8 cellular contexts compared by ENCODE assay signal in the genomic region with DNA sequence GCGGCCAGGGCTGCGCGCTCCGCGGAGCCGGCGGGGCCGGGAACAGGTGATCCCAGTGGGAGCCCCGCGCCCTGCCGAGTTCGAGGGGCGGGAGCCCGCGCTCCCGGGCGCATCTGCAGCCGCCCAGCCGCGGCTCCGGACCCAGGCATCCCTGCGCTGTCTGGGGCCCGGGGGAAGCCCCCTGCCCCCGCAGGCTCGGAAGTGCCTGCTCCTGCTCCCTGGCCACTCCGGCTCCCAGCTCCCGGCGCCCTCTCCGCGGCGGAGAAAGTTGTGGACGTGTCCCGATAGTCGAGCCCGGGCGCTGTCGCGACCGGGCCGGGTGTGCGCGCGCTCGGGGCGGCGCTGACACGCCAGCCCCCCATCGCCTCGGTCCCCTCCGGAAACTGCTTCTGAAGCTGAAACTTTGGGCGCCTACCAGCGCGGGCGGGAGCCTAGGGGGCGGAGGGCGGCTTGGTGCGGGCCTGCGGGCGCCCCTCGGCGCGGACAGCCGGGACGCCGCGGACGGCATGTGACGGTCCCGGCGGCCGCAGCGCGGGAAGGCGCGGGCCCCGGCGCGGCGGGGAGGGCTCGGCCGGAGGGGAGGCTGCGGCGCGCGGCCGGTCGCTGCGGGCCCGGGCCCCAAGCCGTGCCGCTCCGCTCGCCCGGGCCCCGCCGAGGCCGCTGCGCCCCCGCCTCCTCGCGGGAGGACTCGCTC. TPM values are rescaled to one million over a fixed set of nuclear protein-coding genes. Genes with fewer than 3 reads are reported as not detected.
A peak's percentile ranks its signal among the peaks of the same experiment; 100 is the strongest.
DNase-seq lines count a peak whose midpoint lies in the region; ATAC-seq and TF ChIP-seq lines count a peak whose summit lies in the region.

No MANE protein-coding gene starts in this region.

- H3K27me3 Mint-ChIP-seq in activated T-cell treated with anti-CD3 and anti-CD28 coated beads, Interleukin-2, amount 50 U/mL, for 72 hours (ENCODE audit: low read depth), result peaks cover 8% of the 10 kb centered on the region

- H3K36me3 ChIP-seq in hepatocyte (replicated peaks; ENCODE audit: insufficient read depth, low read depth) (no peaks in the 10 kb centered on the region), spleen (no peaks in the 10 kb centered on the region)

- H3K36me3 Mint-ChIP-seq in activated T-cell treated with anti-CD3 and anti-CD28 coated beads, Interleukin-2, amount 50 U/mL, for 72 hours (ENCODE audit: insufficient read depth in 2 of 2), result peaks cover 0 to 2% of the 10 kb centered on the region in 2 donors

- peak overlapping the region; percentile 73 for H2AFZ ChIP-seq in hepatocyte

- TF ChIP-seq POLR2A in spleen (IDR thresholded peaks at IDR 0.05), result no peak

- H3K27ac Mint-ChIP-seq in activated T-cell treated with anti-CD3 and anti-CD28 coated beads, Interleukin-2, amount 50 U/mL, for 72 hours, result no peak overlapping the region

- H3K79me2 ChIP-seq in hepatocyte, result peaks cover 26% of the 10 kb centered on the region

- ATAC-seq in activated T-cell treated with anti-CD3 and anti-CD28 coated beads, Interleukin-2, amount 50 U/mL, for 72 hours (replicated peaks in 1 of 2), result peak in 1 of 2 donors; percentile 12
- no peak for ATAC-seq in HG03469 (IDR thresholded peaks at IDR 0.05; ENCODE audit: unreplicated experiment)
- no peak for ATAC-seq in GM18858 (IDR thresholded peaks at IDR 0.05; ENCODE audit: unreplicated experiment)

- H3K4me1 Mint-ChIP-seq in activated T-cell treated with anti-CD3 and anti-CD28 coated beads, Interleukin-2, amount 50 U/mL, for 72 hours (ENCODE audit: low read depth), result peaks cover 66% of the 10 kb centered on the region

- peak overlapping the region; percentile 60 to 70 for H3K4me3 Mint-ChIP-seq in activated T-cell treated with anti-CD3 and anti-CD28 coated beads, Interleukin-2, amount 50 U/mL, for 72 hours

- H3K4me2 ChIP-seq in hepatocyte, result peak overlapping the region; percentile 100

- intact Hi-C loops in spleen (cut with DNase I; ENCODE audit: low total_unique reads), result no loop called here

- peak overlapping the region; percentile 44 for H3K4me3 ChIP-seq in HFF-Myc (replicated peaks; ENCODE audit: low read depth, low read length)
- H3K4me3 ChIP-seq in hepatocyte, result peak overlapping the region; percentile 92
- H3K4me3 ChIP-seq in spleen, result peak overlapping the region; percentile 58 to 98 (median 91)

- no peaks in the 10 kb centered on the region for H3K9me2 ChIP-seq in hepatocyte (replicated peaks; ENCODE audit: insufficient read depth)

- H3K27ac ChIP-seq in hepatocyte (no peak overlapping the region), spleen (peak overlapping the region; percentile 48 to 91 (median 78))

- H3K4me1 ChIP-seq in hepatocyte (ENCODE audit: insufficient read depth) (peaks cover 26% of the 10 kb centered on the region), spleen (peaks cover 24 to 73% (median 58%) of the 10 kb centered on the region in 6 donors)

- peaks cover 4% of the 10 kb centered on the region for H3K27me3 ChIP-seq in hepatocyte
- peaks cover 0 to 14% (median 0%) of the 10 kb centered on the region in 7 donors for H3K27me3 ChIP-seq in spleen (replicated peaks in 1 of 7)

- 1% methylated on average over 43 of the region's 102 CpGs for WGBS in hepatocyte (ENCODE audit: low lambda C conversion rate, missing lambda C conversion rate)
- 0 to 4% (median 0%) methylated on average over 5 to 102 of the region's 102 CpGs for WGBS in spleen, 5 donors

- H3K9me3 Mint-ChIP-seq in activated T-cell treated with anti-CD3 and anti-CD28 coated beads, Interleukin-2, amount 50 U/mL, for 72 hours, result no peaks in the 10 kb centered on the region

- DNase-seq in COLO668 (lab: John Stamatoyannopoulos, UW; ENCODE audit: unreplicated experiment) (peak; percentile 63), HFF-Myc (ENCODE audit: extremely low read depth, low read depth) (no peak), hepatocyte (ENCODE audit: low spot score) (peak; percentile 35), spleen (peak; percentile 86), NCI-H446 (lab: John Stamatoyannopoulos, UW) (no peak)
- DNase-seq in activated T-cell treated with anti-CD3 and anti-CD28 coated beads, Interleukin-2, amount 50 U/mL, for 72 hours, result peak; percentile 49 to 56

- no peaks in the 10 kb centered on the region for H4K20me1 ChIP-seq in hepatocyte (ENCODE audit: insufficient read depth, poor library complexity, severe bottlenecking)

- TF ChIP-seq CTCF in HFF-Myc (IDR thresholded peaks at IDR 0.05; ENCODE audit: low read depth, low read length, missing control alignments) (no peak), hepatocyte (IDR thresholded peaks at IDR 0.05; ENCODE audit: poor library complexity) (no peak), spleen (IDR thresholded peaks at IDR 0.05 in 8 of 11, conservative IDR thresholded peaks at IDR 0.05 in 3 of 11) (no peak)

- H3K9me3 ChIP-seq in hepatocyte (ENCODE audit: low read depth), result no peaks in the 10 kb centered on the region
- H3K9me3 ChIP-seq in spleen, result no peaks in the 10 kb centered on the region

RNA-seq across cellular contexts. Expression of a gene that starts 0.5 kb away (rescaled TPM):
- 10 to 100 TPM in 1 of 2 donors, 1 to 10 TPM in 1; 9.4 to 13.3 TPM for total RNA-seq in activated T-cell treated with anti-CD3 and anti-CD28 coated beads, Interleukin-2, amount 50 U/mL, for 72 hours
- total RNA-seq in hepatocyte (19.9 and 20.6 TPM in 2 replicates), spleen (10 to 100 TPM; 25.0 to 54.3 (median 47.2) TPM)
- polyA plus RNA-seq in hepatocyte (24.6 and 29.3 TPM in 2 replicates), spleen (1 to 10 TPM; 4.6 to 7.0 (median 6.9) TPM)

Comparison
In these comparisons a context has a peak if more than half of its experiments do, and no peak if none do; other contexts are left out.
1. DNase-seq: peak in COLO668 (single experiment), activated T-cell treated with anti-CD3 and anti-CD28 coated beads, Interleukin-2, amount 50 U/mL, for 72 hours (2 of 2), hepatocyte (single experiment) and spleen (single experiment); none in HFF-Myc (single experiment) and NCI-H446 (0 of 2).
2. Peak in every context shown above with its lines, with median percentiles within 50 percentile points of each other: H3K4me3 ChIP-seq.